Comparison of ENCODE assay signal across 9 cellular contexts in genomic region chr4:113292371-113293042, GRCh38.
DNase-seq lines count a peak whose midpoint lies in the region; ATAC-seq lines count a peak whose summit lies in the region.
"Had no signal": no experiment of that assay in that cellular context is flagged by ENCODE, and none has a peak within 500 bp of the region (broad histone marks: within the 10 kb centered on the region; RNA-seq: fewer than 3 reads in every experiment).

No MANE protein-coding gene starts in this region.

- H3K4me1 ChIP-seq in effector memory CD4-positive, alpha-beta T cell (ENCODE audit: control insufficient read depth, insufficient read depth, low read length, poor library complexity, severe bottlenecking), result no peaks in the 10 kb centered on the region

- no peak overlapping the region for H3K4me3 ChIP-seq in effector memory CD4-positive, alpha-beta T cell (ENCODE audit: insufficient read depth, low read depth, low read length, poor library complexity, severe bottlenecking)

- H3K9me3 ChIP-seq in effector memory CD4-positive, alpha-beta T cell (ENCODE audit: control insufficient read depth, low read length), result no peaks in the 10 kb centered on the region

- peak; percentile 75 for ATAC-seq in left ventricle myocardium superior
- no peak for ATAC-seq in HG03159 (IDR thresholded peaks at IDR 0.05; ENCODE audit: unreplicated experiment)
- no peak for ATAC-seq in GM19328 (IDR thresholded peaks at IDR 0.05; ENCODE audit: unreplicated experiment)

- intact Hi-C loops in left ventricle myocardium superior (cut with micrococcal nuclease) (no loop called here), posterior vena cava (cut with DNase I) (no loop called here)

- H3K27me3 ChIP-seq in effector memory CD4-positive, alpha-beta T cell (replicated peaks; ENCODE audit: control insufficient read depth, insufficient read depth, low read length, poor library complexity, severe bottlenecking), result no peaks in the 10 kb centered on the region

- no peak overlapping the region for H3K27ac ChIP-seq in effector memory CD4-positive, alpha-beta T cell (ENCODE audit: insufficient read depth, low read length, poor library complexity, severe bottlenecking)

- no peaks in the 10 kb centered on the region for H3K36me3 ChIP-seq in effector memory CD4-positive, alpha-beta T cell (ENCODE audit: control insufficient read depth, insufficient read depth, low read length)

- peak; percentile 57 for DNase-seq in DMS79 (lab: John Stamatoyannopoulos, UW)
- peak in 54 of 56 donors; percentile 19 to 83 (median 57) for DNase-seq in amygdala (lab: John Stamatoyannopoulos, UW)
- DNase-seq in left ventricle myocardium superior, result peak; percentile 59
- DNase-seq in posterior vena cava (ENCODE audit: low spot score), result peak; percentile 84
- DNase-seq in effector memory CD4-positive, alpha-beta T cell, result no peak
- DNase-seq in activated CD4-positive, CD25-positive, alpha-beta regulatory T cell (lab: John Stamatoyannopoulos, UW), result no peak
- DNase-seq: activated CD4-positive, alpha-beta memory T cell treated with anti-CD3 and anti-CD28 coated beads, Interleukin-2, amount 10 ng/mL, durations not matched to agents 7 days and 5 days had no signal

Comparison
In these comparisons a context has a peak if more than half of its experiments do, and no peak if none do; other contexts are left out.
1. DNase-seq: peak in DMS79 (single experiment), amygdala (54 of 56), left ventricle myocardium superior (single experiment) and posterior vena cava (single experiment); none in effector memory CD4-positive, alpha-beta T cell (0 of 3) and activated CD4-positive, CD25-positive, alpha-beta regulatory T cell (0 of 4).